26 cellular contexts compared by ENCODE assay signal in genomic region chr3:151644986-151645385, GRCh38.
"Had no signal": no experiment of that assay in that cellular context is flagged by ENCODE, and none has a peak within 500 bp of the region (broad histone marks: within the 10 kb centered on the region; RNA-seq: fewer than 3 reads in every experiment).

No MANE protein-coding gene starts in this region.

- DNase-seq: natural killer cell; occipital lobe; ovary; posterior cingulate gyrus; psoas muscle; right cardiac atrium; right lobe of liver; sigmoid colon; small intestine; stimulated activated CD4-positive, alpha-beta T cell treated with anti-CD3 and anti-CD28 coated beads, Interleukin-15, amount 100 ng/mL, for 24 hours; stimulated activated CD4-positive, alpha-beta T cell treated with anti-CD3 and anti-CD28 coated beads, Interleukin-2, amount 100 ng/mL, for 24 hours; stimulated activated CD4-positive, alpha-beta T cell treated with anti-CD3 and anti-CD28 coated beads, Interleukin-4, amount 100 ng/mL, for 1 hour; stimulated activated CD4-positive, alpha-beta T cell treated with anti-CD3 and anti-CD28 coated beads, Interleukin-4, amount 100 ng/mL, for 4 hours; stimulated activated CD8-positive, alpha-beta memory T cell treated with anti-CD3 and anti-CD28 coated beads, Interleukin-4, amount 100 ng/mL, for 48 hours; stimulated activated naive CD4-positive, alpha-beta T cell; stimulated activated naive CD8-positive, alpha-beta T cell treated with anti-CD3 and anti-CD28 coated beads, Interleukin-15, amount 100 ng/mL, for 72 hours; stimulated activated naive CD8-positive, alpha-beta T cell treated with anti-CD3 and anti-CD28 coated beads, Interleukin-15, Interleukin-2, amounts not matched to agents 100 U/mL and 50 U/mL, for 24 hours; substantia nigra; testis; tibial artery; transverse colon; upper lobe of right lung; uterus had no signal

- H3K4me3 ChIP-seq: neural progenitor cell, ovary, psoas muscle, right lobe of liver, sigmoid colon, suprapubic skin, testis, tibial artery, transverse colon, upper lobe of right lung, uterus had no signal

- H3K27me3 ChIP-seq: neural progenitor cell, ovary, right lobe of liver, sigmoid colon, suprapubic skin, testis, tibial artery, transverse colon, upper lobe of right lung, uterus had no signal

- H3K9me3 ChIP-seq: ovary, psoas muscle, right lobe of liver, sigmoid colon, suprapubic skin, testis, tibial artery, transverse colon, upper lobe of right lung, uterus had no signal

- FAIRE-seq: small intestine had no signal

- H3K27ac ChIP-seq: neural progenitor cell, ovary, parathyroid adenoma, psoas muscle, right lobe of liver, sigmoid colon, suprapubic skin, testis, tibial artery, transverse colon, upper lobe of right lung, uterus had no signal

- H3K36me3 ChIP-seq: neural progenitor cell, ovary, right lobe of liver, sigmoid colon, suprapubic skin, tibial artery, transverse colon, upper lobe of right lung, uterus had no signal

- H3K9ac ChIP-seq: neural progenitor cell, parathyroid adenoma had no signal
